1 cellular context compared by ENCODE assay signal in genomic region chr14:88790501-88791251, GRCh38.
TF ChIP-seq lines count a peak whose summit lies in the region.

No MANE protein-coding gene starts in this region.

TF ChIP-seq in IMR-90, 13 proteins besides CTCF, POLR2A, EP300 and RAD21:
- no peak for TF ChIP-seq FOS (IDR thresholded peaks at IDR 0.05; ENCODE audit: low read depth, low read length)
